In genomic region chrX:74104356-74105065, GRCh38 we compare ENCODE assay signal across 25 cellular contexts.
DNase-seq lines count a peak whose midpoint lies in the region; ATAC-seq and TF ChIP-seq lines count a peak whose summit lies in the region.
"Had no signal": no experiment of that assay in that cellular context is flagged by ENCODE, and none has a peak within 500 bp of the region (broad histone marks: within the 10 kb centered on the region; RNA-seq: fewer than 3 reads in every experiment).

No MANE protein-coding gene starts in this region.

- H3K9ac ChIP-seq in adipocyte (ENCODE audit: low read length), result no peak overlapping the region
- H3K9ac ChIP-seq: BLaER1 had no signal

- peaks cover 11% of the 10 kb centered on the region for H3K4me1 Mint-ChIP-seq in HFFc6 (ENCODE audit: low read depth)
- H3K4me1 Mint-ChIP-seq: endodermal cell; naive thymus-derived CD4-positive, alpha-beta T cell; stimulated activated naive CD8-positive, alpha-beta T cell treated with anti-CD3 and anti-CD28 coated beads, Interleukin-15, amount 100 ng/mL, for 72 hours had no signal

- H3K4me3 ChIP-seq in AG10803 (ENCODE audit: low read length), result no peak overlapping the region
- no peak overlapping the region for H3K4me3 ChIP-seq in adipocyte (ENCODE audit: low read length)
- H3K4me3 ChIP-seq: BLaER1, cardiac muscle cell, left ventricle myocardium inferior, thyroid gland had no signal

- no peaks in the 10 kb centered on the region for H3K36me3 ChIP-seq in adipocyte (ENCODE audit: control insufficient read depth, insufficient read depth, low read length, severe bottlenecking)
- H3K36me3 ChIP-seq: cardiac muscle cell, thyroid gland had no signal

- no peaks in the 10 kb centered on the region; the same call in 1 of the 2 replicates for H3K9me3 Mint-ChIP-seq in HFFc6
- H3K9me3 Mint-ChIP-seq: activated naive CD4-positive, alpha-beta T cell treated with anti-CD3 and anti-CD28 coated beads for 36 hours; stimulated activated naive CD8-positive, alpha-beta T cell treated with anti-CD3 and anti-CD28 coated beads, Interleukin-15, amount 100 ng/mL, for 72 hours; T-helper 2 cell treated with Interferon-gamma antibody and Interleukin-4, amounts not matched to agents 5 μg/mL and 100 μg/mL, for 36 hours had no signal

- H3K27me3 Mint-ChIP-seq in HFFc6 (ENCODE audit: insufficient read depth), result no peaks in the 10 kb centered on the region; the same call in 1 of the 2 replicates
- H3K27me3 Mint-ChIP-seq: naive thymus-derived CD4-positive, alpha-beta T cell; stimulated activated naive CD8-positive, alpha-beta T cell treated with anti-CD3 and anti-CD28 coated beads, Interleukin-15, amount 100 ng/mL, for 72 hours had no signal

- no peaks in the 10 kb centered on the region for H3K4me1 ChIP-seq in adipocyte (ENCODE audit: control insufficient read depth, insufficient read depth, low read length)
- H3K4me1 ChIP-seq: BLaER1, left ventricle myocardium inferior, thyroid gland had no signal

- no peak for ATAC-seq in GM21825 (IDR thresholded peaks at IDR 0.05; ENCODE audit: unreplicated experiment)
- ATAC-seq in SK-N-SH treated with all-trans-retinoic acid at 6 μM for 48 hours, result no peak
- ATAC-seq: naive thymus-derived CD4-positive, alpha-beta T cell; stimulated activated naive CD8-positive, alpha-beta T cell treated with anti-CD3 and anti-CD28 coated beads, Interleukin-15, amount 100 ng/mL, for 72 hours had no signal

- H3K4me3 Mint-ChIP-seq in HFFc6, result no peak overlapping the region
- H3K4me3 Mint-ChIP-seq: activated naive CD4-positive, alpha-beta T cell treated with anti-CD3 and anti-CD28 coated beads for 36 hours; endodermal cell; naive thymus-derived CD4-positive, alpha-beta T cell; stimulated activated naive CD8-positive, alpha-beta T cell treated with anti-CD3 and anti-CD28 coated beads, Interleukin-15, amount 100 ng/mL, for 72 hours; T-helper 2 cell treated with Interferon-gamma antibody and Interleukin-4, amounts not matched to agents 5 μg/mL and 100 μg/mL, for 36 hours had no signal

- peak; percentile 20 for DNase-seq in AG10803 (ENCODE audit: low read depth)
- peak; percentile 10 for DNase-seq in HFFc6
- DNase-seq in adipocyte (ENCODE audit: low read depth), result peak; percentile 3
- peak; percentile 2 for DNase-seq in fibroblast of peridontal ligament (ENCODE audit: extremely low read depth)
- no peak for DNase-seq in effector CD8-positive, alpha-beta T cell (lab: John Stamatoyannopoulos, UW)
- no peak for DNase-seq in activated effector memory CD4-positive, alpha-beta T cell treated with Interleukin-2 at 50 U/mL for 16 hours
- DNase-seq: activated CD4-positive, alpha-beta T cell treated with anti-CD3 and anti-CD28 coated beads, Interleukin-2, amount 50 U/mL, for 1 hour; activated naive CD4-positive, alpha-beta T cell treated with anti-CD3 and anti-CD28 coated beads for 36 hours; cortex of kidney; DMS53; endodermal cell; left ventricle myocardium inferior; MV-4-11; naive thymus-derived CD4-positive, alpha-beta T cell; NCI-H1436 treated with DMSO at 0.1 percent for 48 hours; NCI-H446; NCI-H774; nucleus accumbens; stimulated activated naive CD8-positive, alpha-beta T cell treated with anti-CD3 and anti-CD28 coated beads, Interleukin-15, amount 100 ng/mL, for 72 hours; thyroid gland had no signal

- H3K9me3 ChIP-seq in adipocyte (ENCODE audit: control insufficient read depth, low read length), result peaks cover 41% of the 10 kb centered on the region
- H3K9me3 ChIP-seq: left ventricle myocardium inferior, thyroid gland had no signal

- peaks cover 4% of the 10 kb centered on the region; the same call in 1 of the 2 replicates for H3K36me3 Mint-ChIP-seq in HFFc6 (ENCODE audit: low read depth)

- no peaks in the 10 kb centered on the region for H3K27me3 ChIP-seq in adipocyte (replicated peaks; ENCODE audit: control insufficient read depth, insufficient read depth, low read length)
- H3K27me3 ChIP-seq: cardiac muscle cell, thyroid gland had no signal

- no peak for TF ChIP-seq CTCF in AG10803 (conservative IDR thresholded peaks at IDR 0.05; ENCODE audit: low read length)
- TF ChIP-seq CTCF in HFFc6 (IDR thresholded peaks at IDR 0.05), result no peak

- peak overlapping the region; percentile 29; the same call in 1 of the 2 replicates for H3K27ac Mint-ChIP-seq in HFFc6
- H3K27ac Mint-ChIP-seq: activated naive CD4-positive, alpha-beta T cell treated with anti-CD3 and anti-CD28 coated beads for 36 hours; endodermal cell; naive thymus-derived CD4-positive, alpha-beta T cell; stimulated activated naive CD8-positive, alpha-beta T cell treated with anti-CD3 and anti-CD28 coated beads, Interleukin-15, amount 100 ng/mL, for 72 hours; T-helper 2 cell treated with Interferon-gamma antibody and Interleukin-4, amounts not matched to agents 5 μg/mL and 100 μg/mL, for 36 hours had no signal

TF ChIP-seq in SK-N-SH treated with all-trans-retinoic acid at 6 μM for 48 hours, 23 proteins besides CTCF, POLR2A, EP300 and RAD21 (continues in another document):
- no peak for TF ChIP-seq ZC3H10 (CRISPR knock-in tag; IDR thresholded peaks at IDR 0.05)
- no peak for TF ChIP-seq PATZ1 (CRISPR knock-in tag; IDR thresholded peaks at IDR 0.05; ENCODE audit: borderline replicate concordance)
- no peak for TF ChIP-seq GLIS3 (CRISPR knock-in tag; IDR thresholded peaks at IDR 0.05)
- no peak for TF ChIP-seq ZNF8 (CRISPR knock-in tag; IDR thresholded peaks at IDR 0.05)
- TF ChIP-seq BACH2 (CRISPR knock-in tag; IDR thresholded peaks at IDR 0.05; ENCODE audit: borderline replicate concordance), result no peak
- no peak for TF ChIP-seq PPARA (CRISPR knock-in tag; IDR thresholded peaks at IDR 0.05; ENCODE audit: borderline replicate concordance)
- no peak for TF ChIP-seq ISL1 (CRISPR knock-in tag; IDR thresholded peaks at IDR 0.05)
- TF ChIP-seq OSR1 (CRISPR knock-in tag; IDR thresholded peaks at IDR 0.05), result no peak
- no peak for TF ChIP-seq TCF4 (CRISPR knock-in tag; IDR thresholded peaks at IDR 0.05; ENCODE audit: borderline replicate concordance)
- no peak for TF ChIP-seq ARNTL (CRISPR knock-in tag; IDR thresholded peaks at IDR 0.05; ENCODE audit: borderline replicate concordance, low read depth)
- no peak for TF ChIP-seq ZNF70 (CRISPR knock-in tag; IDR thresholded peaks at IDR 0.05)
- TF ChIP-seq TOX (CRISPR knock-in tag; IDR thresholded peaks at IDR 0.05; ENCODE audit: borderline replicate concordance), result no peak
- TF ChIP-seq CSRNP3 (CRISPR knock-in tag; IDR thresholded peaks at IDR 0.05), result no peak
- TF ChIP-seq, protein P1, sequence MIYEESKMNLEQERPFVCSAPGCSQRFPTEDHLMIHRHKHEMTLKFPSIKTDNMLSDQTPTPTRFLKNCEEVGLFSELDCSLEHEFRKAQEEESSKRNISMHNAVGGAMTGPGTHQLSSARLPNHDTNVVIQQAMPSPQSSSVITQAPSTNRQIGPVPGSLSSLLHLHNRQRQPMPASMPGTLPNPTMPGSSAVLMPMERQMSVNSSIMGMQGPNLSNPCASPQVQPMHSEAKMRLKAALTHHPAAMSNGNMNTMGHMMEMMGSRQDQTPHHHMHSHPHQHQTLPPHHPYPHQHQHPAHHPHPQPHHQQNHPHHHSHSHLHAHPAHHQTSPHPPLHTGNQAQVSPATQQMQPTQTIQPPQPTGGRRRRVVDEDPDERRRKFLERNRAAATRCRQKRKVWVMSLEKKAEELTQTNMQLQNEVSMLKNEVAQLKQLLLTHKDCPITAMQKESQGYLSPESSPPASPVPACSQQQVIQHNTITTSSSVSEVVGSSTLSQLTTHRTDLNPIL (CRISPR knock-in tag; IDR thresholded peaks at IDR 0.05; ENCODE audit: low read depth), result no peak
- TF ChIP-seq ESRRG (CRISPR knock-in tag; IDR thresholded peaks at IDR 0.05), result no peak

Comparison
In these comparisons a context has a peak if more than half of its experiments do, and no peak if none do; other contexts are left out.
1. DNase-seq: peak in AG10803 (single experiment), HFFc6 (single experiment), adipocyte (single experiment) and fibroblast of peridontal ligament (single experiment); none in effector CD8-positive, alpha-beta T cell (single experiment) and activated effector memory CD4-positive, alpha-beta T cell treated with Interleukin-2 at 50 U/mL for 16 hours (single experiment).